ENCODE assay signal across 13 cellular contexts in genomic region chr17:41970901-41971331, GRCh38. TPM values are rescaled to one million over a fixed set of nuclear protein-coding genes. Genes with fewer than 3 reads are reported as not detected.
DNase-seq lines count a peak whose midpoint lies in the region; ATAC-seq and TF ChIP-seq lines count a peak whose summit lies in the region.
"Had no signal": no experiment of that assay in that cellular context is flagged by ENCODE, and none has a peak within 500 bp of the region (broad histone marks: within the 10 kb centered on the region; RNA-seq: fewer than 3 reads in every experiment).

No MANE protein-coding gene starts in this region.

- POLR2A ChIA-PET in activated CD4-positive, alpha-beta memory T cell treated with anti-CD3 and anti-CD28 coated beads for 36 hours (lab: Charles Lee): no interaction called here
- POLR2A ChIA-PET in activated CD4-positive, alpha-beta memory T cell treated with anti-CD3 and anti-CD28 coated beads, Interleukin-2, amount 10 ng/mL, durations not matched to agents 7 days and 5 days (lab: Charles Lee): interaction anchor here (1.4 kb wide), 1 partner anchor 34 kb away, joined by 3 read pairs; no protein-coding TSS in a partner anchor

- H3K27ac ChIP-seq in coronary artery (no peak overlapping the region), uterus (no peak overlapping the region)
- H3K27ac ChIP-seq: A549, pancreas had no signal

- H3K27me3 Mint-ChIP-seq in activated CD4-positive, alpha-beta memory T cell treated with anti-CD3 and anti-CD28 coated beads for 36 hours: no peaks in the 10 kb centered on the region
- H3K27me3 Mint-ChIP-seq in activated CD4-positive, alpha-beta memory T cell treated with anti-CD3 and anti-CD28 coated beads, Interleukin-2, amount 10 ng/mL, durations not matched to agents 7 days and 5 days: no peaks in the 10 kb centered on the region
- H3K27me3 Mint-ChIP-seq in stimulated activated naive B cell treated with anti-CD40 and anti-IgM and Interleukin-4, amounts not matched to agents 10 μg/mL and 1 μg/mL and 100 μg/mL, for 72 hours: no peaks in the 10 kb centered on the region

- no peak for TF ChIP-seq POLR2A in uterus (IDR thresholded peaks at IDR 0.05)

- no peak for ATAC-seq in stimulated activated naive B cell treated with anti-CD40 and anti-IgM and Interleukin-4, amounts not matched to agents 10 μg/mL and 1 μg/mL and 100 μg/mL, for 72 hours (replicated peaks)
- ATAC-seq: A549, pancreas had no signal

- H3K27me3 ChIP-seq in uterus: no peaks in the 10 kb centered on the region
- H3K27me3 ChIP-seq: pancreas had no signal

- intact Hi-C loops in activated CD4-positive, alpha-beta memory T cell treated with anti-CD3 and anti-CD28 coated beads for 36 hours (cut with micrococcal nuclease): no loop called here
- intact Hi-C loops in uterus (cut with DNase I; ENCODE audit: low total_unique reads): no loop called here

- H3K27ac Mint-ChIP-seq in activated CD4-positive, alpha-beta memory T cell treated with anti-CD3 and anti-CD28 coated beads for 36 hours: peak overlapping the region; percentile 2
- H3K27ac Mint-ChIP-seq in activated CD4-positive, alpha-beta memory T cell treated with anti-CD3 and anti-CD28 coated beads, Interleukin-2, amount 10 ng/mL, durations not matched to agents 7 days and 5 days: no peak overlapping the region
- peak overlapping the region; percentile 59 for H3K27ac Mint-ChIP-seq in stimulated activated naive B cell treated with anti-CD40 and anti-IgM and Interleukin-4, amounts not matched to agents 10 μg/mL and 1 μg/mL and 100 μg/mL, for 72 hours

- no peaks in the 10 kb centered on the region for H3K9me3 ChIP-seq in uterus
- H3K9me3 ChIP-seq: A549, pancreas had no signal

- no peaks in the 10 kb centered on the region for H3K9me3 Mint-ChIP-seq in activated CD4-positive, alpha-beta memory T cell treated with anti-CD3 and anti-CD28 coated beads for 36 hours
- no peaks in the 10 kb centered on the region for H3K9me3 Mint-ChIP-seq in activated CD4-positive, alpha-beta memory T cell treated with anti-CD3 and anti-CD28 coated beads, Interleukin-2, amount 10 ng/mL, durations not matched to agents 7 days and 5 days
- H3K9me3 Mint-ChIP-seq in stimulated activated naive B cell treated with anti-CD40 and anti-IgM and Interleukin-4, amounts not matched to agents 10 μg/mL and 1 μg/mL and 100 μg/mL, for 72 hours: no peaks in the 10 kb centered on the region

- H3K4me3 ChIP-seq in coronary artery (peak overlapping the region; percentile 20), uterus (no peak overlapping the region)
- H3K4me3 ChIP-seq: A549, pancreas had no signal

- peaks cover 33% of the 10 kb centered on the region for H3K4me1 Mint-ChIP-seq in activated CD4-positive, alpha-beta memory T cell treated with anti-CD3 and anti-CD28 coated beads for 36 hours (ENCODE audit: low read depth)
- H3K4me1 Mint-ChIP-seq in activated CD4-positive, alpha-beta memory T cell treated with anti-CD3 and anti-CD28 coated beads, Interleukin-2, amount 10 ng/mL, durations not matched to agents 7 days and 5 days: peaks cover 47% of the 10 kb centered on the region
- peaks cover 23 to 63% of the 10 kb centered on the region in 2 donors for H3K4me1 Mint-ChIP-seq in stimulated activated naive B cell treated with anti-CD40 and anti-IgM and Interleukin-4, amounts not matched to agents 10 μg/mL and 1 μg/mL and 100 μg/mL, for 72 hours

- no peak for TF ChIP-seq CTCF in coronary artery (IDR thresholded peaks at IDR 0.05)
- no peak for TF ChIP-seq CTCF in uterus (IDR thresholded peaks at IDR 0.05)

- CTCF ChIA-PET in activated CD4-positive, alpha-beta memory T cell treated with anti-CD3 and anti-CD28 coated beads for 36 hours (lab: Charles Lee): no interaction called here
- CTCF ChIA-PET in activated CD4-positive, alpha-beta memory T cell treated with anti-CD3 and anti-CD28 coated beads, Interleukin-2, amount 10 ng/mL, durations not matched to agents 7 days and 5 days (lab: Charles Lee): interaction anchor here (0.5 kb wide), 1 partner anchor 159 kb away, joined by 3 read pairs; no protein-coding TSS in a partner anchor

- H3K4me1 ChIP-seq in uterus: peaks cover 0 to 2% of the 10 kb centered on the region in 2 donors

- H3K36me3 Mint-ChIP-seq in activated CD4-positive, alpha-beta memory T cell treated with anti-CD3 and anti-CD28 coated beads for 36 hours: peaks cover 28% of the 10 kb centered on the region
- H3K36me3 Mint-ChIP-seq in activated CD4-positive, alpha-beta memory T cell treated with anti-CD3 and anti-CD28 coated beads, Interleukin-2, amount 10 ng/mL, durations not matched to agents 7 days and 5 days (ENCODE audit: low read depth): peaks cover 64% of the 10 kb centered on the region
- H3K36me3 Mint-ChIP-seq in stimulated activated naive B cell treated with anti-CD40 and anti-IgM and Interleukin-4, amounts not matched to agents 10 μg/mL and 1 μg/mL and 100 μg/mL, for 72 hours: peaks cover 30 to 42% of the 10 kb centered on the region in 2 donors

- no peak for DNase-seq in activated CD4-positive, alpha-beta memory T cell treated with anti-CD3 and anti-CD28 coated beads for 36 hours
- no peak for DNase-seq in activated CD4-positive, alpha-beta memory T cell treated with anti-CD3 and anti-CD28 coated beads, Interleukin-2, amount 10 ng/mL, durations not matched to agents 7 days and 5 days
- DNase-seq in coronary artery (ENCODE audit: low spot score) (no peak), AG08395 (ENCODE audit: low spot score) (no peak), uterus (no peak)
- DNase-seq in stimulated activated naive B cell treated with anti-CD40 and anti-IgM and Interleukin-4, amounts not matched to agents 10 μg/mL and 1 μg/mL and 100 μg/mL, for 72 hours: no peak
- DNase-seq: DMS53; effector CD4-positive, alpha-beta T cell; MM.1S; NCI-H2171; pancreas; SW 1271 had no signal

- H3K36me3 ChIP-seq in uterus: no peaks in the 10 kb centered on the region

- H3K4me3 Mint-ChIP-seq in activated CD4-positive, alpha-beta memory T cell treated with anti-CD3 and anti-CD28 coated beads for 36 hours: no peak overlapping the region
- no peak overlapping the region for H3K4me3 Mint-ChIP-seq in activated CD4-positive, alpha-beta memory T cell treated with anti-CD3 and anti-CD28 coated beads, Interleukin-2, amount 10 ng/mL, durations not matched to agents 7 days and 5 days
- no peak overlapping the region for H3K4me3 Mint-ChIP-seq in stimulated activated naive B cell treated with anti-CD40 and anti-IgM and Interleukin-4, amounts not matched to agents 10 μg/mL and 1 μg/mL and 100 μg/mL, for 72 hours

RNA-seq across cellular contexts. Expression of gene CNP, which starts 4.3 kb away (rescaled TPM):
- 10 to 100 TPM; 66.6 to 68.0 TPM for total RNA-seq in activated CD4-positive, alpha-beta memory T cell treated with anti-CD3 and anti-CD28 coated beads for 36 hours
- total RNA-seq in activated CD4-positive, alpha-beta memory T cell treated with anti-CD3 and anti-CD28 coated beads, Interleukin-2, amount 10 ng/mL, durations not matched to agents 7 days and 5 days: 10 to 100 TPM; 89.8 to 91.0 TPM
- 10 to 100 TPM; 10.2 to 74.7 (median 40.2) TPM for total RNA-seq in uterus

RNA-seq across cellular contexts. Expression of gene ODAD4, which starts 40.5 kb away (rescaled TPM):
- 1 to 10 TPM in 1 of 2 experiments, under 1 TPM in 1; 0.77 to 1.4 TPM for total RNA-seq in activated CD4-positive, alpha-beta memory T cell treated with anti-CD3 and anti-CD28 coated beads for 36 hours
- total RNA-seq in activated CD4-positive, alpha-beta memory T cell treated with anti-CD3 and anti-CD28 coated beads, Interleukin-2, amount 10 ng/mL, durations not matched to agents 7 days and 5 days: 1 to 10 TPM; 1.7 to 2.0 TPM
- 1 to 10 TPM in 3 of 4 donors, not detected in 1; 1.8 to 3.2 (median 3.2) TPM for total RNA-seq in uterus

RNA-seq across cellular contexts. Expression of gene DNAJC7, which starts 46.3 kb away (rescaled TPM):
- 10 to 100 TPM; 79.7 to 80.9 TPM for total RNA-seq in activated CD4-positive, alpha-beta memory T cell treated with anti-CD3 and anti-CD28 coated beads for 36 hours
- 10 to 100 TPM; 88.7 to 95.1 TPM for total RNA-seq in activated CD4-positive, alpha-beta memory T cell treated with anti-CD3 and anti-CD28 coated beads, Interleukin-2, amount 10 ng/mL, durations not matched to agents 7 days and 5 days
- total RNA-seq in uterus: 100 to 1,000 TPM in 1 of 4 donors, 10 to 100 TPM in 3; 25.1 to 107 (median 53.1) TPM

RNA-seq across cellular contexts. Expression of gene NKIRAS2, which starts 49.0 kb away (rescaled TPM):
- 10 to 100 TPM; 15.6 to 16.1 TPM for total RNA-seq in activated CD4-positive, alpha-beta memory T cell treated with anti-CD3 and anti-CD28 coated beads for 36 hours
- total RNA-seq in activated CD4-positive, alpha-beta memory T cell treated with anti-CD3 and anti-CD28 coated beads, Interleukin-2, amount 10 ng/mL, durations not matched to agents 7 days and 5 days: 10 to 100 TPM; 21.3 to 22.7 TPM
- 10 to 100 TPM in 3 of 4 donors, 1 to 10 TPM in 1; 2.4 to 35.4 (median 26.8) TPM for total RNA-seq in uterus

RNA-seq across cellular contexts. Expression of gene ACLY, which starts 52.2 kb away (rescaled TPM):
- total RNA-seq in activated CD4-positive, alpha-beta memory T cell treated with anti-CD3 and anti-CD28 coated beads for 36 hours: 100 to 1,000 TPM; 186 to 203 TPM
- 100 to 1,000 TPM; 177 to 183 TPM for total RNA-seq in activated CD4-positive, alpha-beta memory T cell treated with anti-CD3 and anti-CD28 coated beads, Interleukin-2, amount 10 ng/mL, durations not matched to agents 7 days and 5 days
- total RNA-seq in uterus: 100 to 1,000 TPM in 1 of 4 donors, 10 to 100 TPM in 3; 30.0 to 108 (median 67.3) TPM
